In genomic region chr22:35889071-35889470, GRCh38 we compare ENCODE assay signal across 27 cellular contexts.
"Had no signal": no experiment of that assay in that cellular context is flagged by ENCODE, and none has a peak within 500 bp of the region (broad histone marks: within the 10 kb centered on the region; RNA-seq: fewer than 3 reads in every experiment).

No MANE protein-coding gene starts in this region.

- H3K4me1 Mint-ChIP-seq: stimulated activated effector memory CD8-positive, alpha-beta T cell treated with anti-CD3 and anti-CD28 coated beads, Interleukin-12 subunit alpha, Interleukin-12 subunit beta, amount 100 ng/mL, for 72 hours; stimulated activated naive B cell treated with anti-CD40 and anti-IgM and Interleukin-4, amounts not matched to agents 10 μg/mL and 1 μg/mL and 100 μg/mL, for 72 hours had no signal

- H3K27me3 Mint-ChIP-seq: stimulated activated naive CD8-positive, alpha-beta T cell treated with anti-CD3 and anti-CD28 coated beads, Interleukin-15, Interleukin-2, amounts not matched to agents 100 ng/mL and 50 ng/mL, for 24 hours; type B pancreatic cell had no signal

- H3K36me3 Mint-ChIP-seq: naive thymus-derived CD4-positive, alpha-beta T cell; natural killer cell; stimulated activated effector memory CD8-positive, alpha-beta T cell treated with anti-CD3 and anti-CD28 coated beads, Interleukin-12 subunit alpha, Interleukin-12 subunit beta, amount 100 ng/mL, for 72 hours; stimulated activated naive B cell treated with anti-CD40 and anti-IgM and Interleukin-4, amounts not matched to agents 10 μg/mL and 1 μg/mL and 100 μg/mL, for 72 hours had no signal

- H3K36me3 ChIP-seq: neutrophil, pancreas, prostate gland, right lobe of liver, sigmoid colon, stomach, thoracic aorta, thyroid gland, tibial nerve, upper lobe of right lung, uterus had no signal

- H3K27ac ChIP-seq: neutrophil, pancreas, prostate gland, right lobe of liver, stomach, thoracic aorta, tibial nerve, upper lobe of right lung, uterus had no signal

- H3K9me3 ChIP-seq: neutrophil, pancreas, prostate gland, right lobe of liver, sigmoid colon, stomach, thoracic aorta, thyroid gland, tibial nerve, upper lobe of right lung, uterus had no signal

- H3K27me3 ChIP-seq: pancreas, right lobe of liver, sigmoid colon, stomach, thyroid gland, tibial nerve, upper lobe of right lung, uterus had no signal

- H3K9me3 Mint-ChIP-seq: naive thymus-derived CD4-positive, alpha-beta T cell; natural killer cell; nephron; neural crest cell; stimulated activated effector memory CD8-positive, alpha-beta T cell treated with anti-CD3 and anti-CD28 coated beads, Interleukin-12 subunit alpha, Interleukin-12 subunit beta, amount 100 ng/mL, for 72 hours; stimulated activated naive B cell treated with anti-CD40 and anti-IgM and Interleukin-4, amounts not matched to agents 10 μg/mL and 1 μg/mL and 100 μg/mL, for 72 hours; stimulated activated naive CD8-positive, alpha-beta T cell treated with anti-CD3 and anti-CD28 coated beads, Interleukin-15, Interleukin-2, amounts not matched to agents 100 ng/mL and 50 ng/mL, for 24 hours; type B pancreatic cell had no signal

- H3K4me1 ChIP-seq: prostate gland, uterus had no signal

- H3K27ac Mint-ChIP-seq: naive thymus-derived CD4-positive, alpha-beta T cell; natural killer cell; stimulated activated effector memory CD8-positive, alpha-beta T cell treated with anti-CD3 and anti-CD28 coated beads, Interleukin-12 subunit alpha, Interleukin-12 subunit beta, amount 100 ng/mL, for 72 hours; stimulated activated naive B cell treated with anti-CD40 and anti-IgM and Interleukin-4, amounts not matched to agents 10 μg/mL and 1 μg/mL and 100 μg/mL, for 72 hours; stimulated activated naive CD8-positive, alpha-beta T cell treated with anti-CD3 and anti-CD28 coated beads, Interleukin-15, Interleukin-2, amounts not matched to agents 100 ng/mL and 50 ng/mL, for 24 hours; type B pancreatic cell had no signal

- H3K4me3 Mint-ChIP-seq: naive thymus-derived CD4-positive, alpha-beta T cell; natural killer cell; nephron; neural crest cell; stimulated activated effector memory CD8-positive, alpha-beta T cell treated with anti-CD3 and anti-CD28 coated beads, Interleukin-12 subunit alpha, Interleukin-12 subunit beta, amount 100 ng/mL, for 72 hours; stimulated activated naive B cell treated with anti-CD40 and anti-IgM and Interleukin-4, amounts not matched to agents 10 μg/mL and 1 μg/mL and 100 μg/mL, for 72 hours; stimulated activated naive CD8-positive, alpha-beta T cell treated with anti-CD3 and anti-CD28 coated beads, Interleukin-15, Interleukin-2, amounts not matched to agents 100 ng/mL and 50 ng/mL, for 24 hours; type B pancreatic cell had no signal

- H3K4me3 ChIP-seq: pancreas, prostate gland, right lobe of liver, sigmoid colon, stomach, thoracic aorta, thyroid gland, tibial nerve, upper lobe of right lung, uterus had no signal

- DNase-seq: naive thymus-derived CD4-positive, alpha-beta T cell; natural killer cell; nucleus accumbens; pancreas; right cardiac atrium; right lobe of liver; sigmoid colon; small intestine; stimulated activated CD4-positive, alpha-beta T cell treated with anti-CD3 and anti-CD28 coated beads, Interleukin-15, amount 100 ng/mL, for 24 hours; stimulated activated CD4-positive, alpha-beta T cell treated with anti-CD3 and anti-CD28 coated beads, Interleukin-2, amount 100 ng/mL, for 24 hours; stimulated activated CD4-positive, alpha-beta T cell treated with anti-CD3 and anti-CD28 coated beads, Interleukin-2, amount 100 ng/mL, for 48 hours; stimulated activated CD4-positive, alpha-beta T cell treated with anti-CD3 and anti-CD28 coated beads, Interleukin-4, amount 100 ng/mL, for 24 hours; stimulated activated naive B cell treated with anti-CD40 and anti-IgM and Interleukin-4, amounts not matched to agents 10 μg/mL and 1 μg/mL and 100 μg/mL, for 72 hours; stimulated activated naive CD4-positive, alpha-beta T cell treated with Interleukin-2 at 50 U/mL for 16 hours; stomach; thyroid gland; upper lobe of right lung; uterus had no signal
